ENCODE assay signal across 34 cellular contexts in genomic region chrX:27767387-27767786, GRCh38. TPM values are rescaled to one million over a fixed set of nuclear protein-coding genes. Genes with fewer than 3 reads are reported as not detected.
"Had no signal": no experiment of that assay in that cellular context is flagged by ENCODE, and none has a peak within 500 bp of the region (broad histone marks: within the 10 kb centered on the region; RNA-seq: fewer than 3 reads in every experiment).

No MANE protein-coding gene starts in this region.

- ATAC-seq: activated T-cell treated with anti-CD3 and anti-CD28 coated beads, Interleukin-2, amount 50 U/mL, for 4 hours; activated T-helper 17 cell treated with anti-CD3 and anti-CD28 coated beads, Interleukin-2, amount 50 U/mL, for 72 hours; esophagus mucosa; gastrocnemius medialis; left colon; right lobe of liver; stimulated activated naive CD8-positive, alpha-beta T cell treated with anti-CD3 and anti-CD28 coated beads, Interleukin-15, Interleukin-2, amounts not matched to agents 100 U/mL and 50 U/mL, for 24 hours had no signal

- H2AFZ ChIP-seq: hepatocyte had no signal

- H3K27ac ChIP-seq: coronary artery, dorsolateral prefrontal cortex, gastrocnemius medialis, hepatocyte, neutrophil, ovary, right lobe of liver, thoracic aorta had no signal

- H3K36me3 ChIP-seq: gastrocnemius medialis, neutrophil, ovary, right lobe of liver, thoracic aorta had no signal

- H3K4me2 ChIP-seq: hepatocyte had no signal

- H3K4me3 ChIP-seq: coronary artery, dorsolateral prefrontal cortex, gastrocnemius medialis, hepatocyte, ovary, right lobe of liver, thoracic aorta had no signal

- H3K9me3 ChIP-seq: gastrocnemius medialis, neutrophil, ovary, right lobe of liver, thoracic aorta had no signal

- DNase-seq: activated CD4-positive, alpha-beta memory T cell treated with anti-CD3 and anti-CD28 coated beads for 36 hours; activated CD4-positive, alpha-beta T cell treated with anti-CD3 and anti-CD28 coated beads, Interleukin-2, amount 10 ng/mL, durations not matched to agents 24 days and 14 days; activated CD4-positive, CD25-positive, alpha-beta regulatory T cell treated with anti-CD3 and anti-CD28 coated beads, Interleukin-2, amount 50 U/mL, for 72 hours; activated CD8-positive, alpha-beta memory T cell treated with anti-CD3 and anti-CD28 coated beads, Interleukin-2, amount 50 U/mL, for 48 hours; activated gamma-delta T cell treated with Interleukin-2 at 50 U/mL for 16 hours; activated naive CD4-positive, alpha-beta T cell treated with anti-CD3 and anti-CD28 coated beads, Interleukin-2, amount 50 U/mL, for 16 hours; activated T-cell treated with anti-CD3 and anti-CD28 coated beads, Interleukin-2, amount 50 U/mL, for 4 hours; amygdala; dorsolateral prefrontal cortex; effector memory CD4-positive, alpha-beta T cell; gastrocnemius medialis; glutamatergic neuron; left colon; naive B cell; nephron progenitor cell; ovary; right lobe of liver; stimulated activated CD4-positive, alpha-beta T cell treated with anti-CD3 and anti-CD28 coated beads, Interleukin-2, amount 100 ng/mL, for 48 hours; stimulated activated naive CD8-positive, alpha-beta T cell treated with anti-CD3 and anti-CD28 coated beads, Interleukin-15, Interleukin-2, amounts not matched to agents 100 U/mL and 50 U/mL, for 24 hours; T-helper 2 cell; trophoblast cell had no signal

- H3K27me3 ChIP-seq: gastrocnemius medialis, hepatocyte, neutrophil, ovary, right lobe of liver had no signal

- H3K79me2 ChIP-seq: hepatocyte had no signal

- H3K4me1 ChIP-seq: gastrocnemius medialis, right lobe of liver had no signal

RNA-seq across cellular contexts. Expression of gene MAGEB10, which starts 40.4 kb away (rescaled TPM):
- total RNA-seq: activated CD4-positive, alpha-beta memory T cell treated with anti-CD3 and anti-CD28 coated beads for 36 hours; activated CD4-positive, alpha-beta T cell treated with anti-CD3 and anti-CD28 coated beads, Interleukin-2, amount 10 ng/mL, durations not matched to agents 24 days and 14 days; activated T-cell treated with anti-CD3 and anti-CD28 coated beads, Interleukin-2, amount 50 U/mL, for 4 hours; activated T-helper 17 cell treated with anti-CD3 and anti-CD28 coated beads, Interleukin-2, amount 50 U/mL, for 72 hours; dorsolateral prefrontal cortex; esophagus mucosa; gastrocnemius medialis; hepatocyte; left colon; liver; mesothelial cell of epicardium; progenitor cell of endocrine pancreas; renal cortical epithelial cell; right lobe of liver; skeletal muscle tissue; subcutaneous adipose tissue; thoracic aorta had no signal
- polyA plus RNA-seq: hepatocyte, keratinocyte, liver had no signal
